1 cellular context compared by ENCODE assay signal in the genomic region with DNA sequence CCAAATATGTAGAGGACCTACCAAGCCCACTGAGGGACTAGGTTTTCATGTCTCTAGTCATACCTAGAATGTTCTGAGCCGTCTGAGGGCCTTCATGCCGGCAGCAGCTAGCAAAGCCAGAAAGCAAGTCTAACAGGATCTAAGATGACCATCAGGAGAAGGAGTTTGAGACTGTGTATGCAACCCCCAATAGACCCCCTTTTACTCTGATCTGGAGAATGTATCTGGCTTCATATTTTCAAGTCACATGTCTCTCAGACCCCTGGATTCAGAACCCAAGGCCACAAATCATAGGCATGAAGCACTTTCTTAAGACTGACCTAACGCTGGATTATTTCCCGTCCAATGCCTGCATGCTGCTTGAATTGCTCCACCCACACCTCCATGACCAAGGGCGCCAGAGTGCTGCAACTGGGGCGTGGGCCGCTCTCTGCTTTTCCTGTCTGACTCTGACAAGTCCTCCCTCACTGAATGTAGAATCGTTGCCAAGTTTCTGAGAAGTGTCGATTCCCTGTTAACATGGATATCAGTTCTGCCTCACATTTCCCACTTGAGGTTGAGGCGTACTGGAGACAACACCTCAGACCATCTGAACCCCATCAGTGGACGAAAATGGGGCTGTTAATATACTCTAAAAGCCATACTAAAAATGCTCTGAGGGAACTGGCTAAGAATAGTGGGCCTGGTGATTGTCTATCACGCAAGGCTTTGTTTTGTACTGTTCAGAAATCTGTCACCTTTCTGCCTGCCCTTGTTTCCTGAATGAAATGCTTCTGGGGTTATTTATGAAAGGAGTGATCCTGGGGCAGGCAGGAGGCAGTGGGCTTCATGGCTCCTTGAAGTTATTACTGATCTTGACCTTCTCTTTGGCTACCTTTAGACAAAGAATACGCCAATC.
TF ChIP-seq lines count a peak whose summit lies in the region.

No MANE protein-coding gene starts in this region.

TF ChIP-seq in K562, 482 proteins besides CTCF, POLR2A, EP300 and RAD21 (continued from another document and continues in another):
- TF ChIP-seq, protein P1, sequence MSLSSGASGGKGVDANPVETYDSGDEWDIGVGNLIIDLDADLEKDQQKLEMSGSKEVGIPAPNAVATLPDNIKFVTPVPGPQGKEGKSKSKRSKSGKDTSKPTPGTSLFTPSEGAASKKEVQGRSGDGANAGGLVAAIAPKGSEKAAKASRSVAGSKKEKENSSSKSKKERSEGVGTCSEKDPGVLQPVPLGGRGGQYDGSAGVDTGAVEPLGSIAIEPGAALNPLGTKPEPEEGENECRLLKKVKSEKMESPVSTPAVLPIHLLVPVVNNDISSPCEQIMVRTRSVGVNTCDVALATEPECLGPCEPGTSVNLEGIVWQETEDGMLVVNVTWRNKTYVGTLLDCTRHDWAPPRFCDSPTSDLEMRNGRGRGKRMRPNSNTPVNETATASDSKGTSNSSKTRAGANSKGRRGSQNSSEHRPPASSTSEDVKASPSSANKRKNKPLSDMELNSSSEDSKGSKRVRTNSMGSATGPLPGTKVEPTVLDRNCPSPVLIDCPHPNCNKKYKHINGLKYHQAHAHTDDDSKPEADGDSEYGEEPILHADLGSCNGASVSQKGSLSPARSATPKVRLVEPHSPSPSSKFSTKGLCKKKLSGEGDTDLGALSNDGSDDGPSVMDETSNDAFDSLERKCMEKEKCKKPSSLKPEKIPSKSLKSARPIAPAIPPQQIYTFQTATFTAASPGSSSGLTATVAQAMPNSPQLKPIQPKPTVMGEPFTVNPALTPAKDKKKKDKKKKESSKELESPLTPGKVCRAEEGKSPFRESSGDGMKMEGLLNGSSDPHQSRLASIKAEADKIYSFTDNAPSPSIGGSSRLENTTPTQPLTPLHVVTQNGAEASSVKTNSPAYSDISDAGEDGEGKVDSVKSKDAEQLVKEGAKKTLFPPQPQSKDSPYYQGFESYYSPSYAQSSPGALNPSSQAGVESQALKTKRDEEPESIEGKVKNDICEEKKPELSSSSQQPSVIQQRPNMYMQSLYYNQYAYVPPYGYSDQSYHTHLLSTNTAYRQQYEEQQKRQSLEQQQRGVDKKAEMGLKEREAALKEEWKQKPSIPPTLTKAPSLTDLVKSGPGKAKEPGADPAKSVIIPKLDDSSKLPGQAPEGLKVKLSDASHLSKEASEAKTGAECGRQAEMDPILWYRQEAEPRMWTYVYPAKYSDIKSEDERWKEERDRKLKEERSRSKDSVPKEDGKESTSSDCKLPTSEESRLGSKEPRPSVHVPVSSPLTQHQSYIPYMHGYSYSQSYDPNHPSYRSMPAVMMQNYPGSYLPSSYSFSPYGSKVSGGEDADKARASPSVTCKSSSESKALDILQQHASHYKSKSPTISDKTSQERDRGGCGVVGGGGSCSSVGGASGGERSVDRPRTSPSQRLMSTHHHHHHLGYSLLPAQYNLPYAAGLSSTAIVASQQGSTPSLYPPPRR (CRISPR knock-in tag; IDR thresholded peaks at IDR 0.05; ENCODE audit: borderline replicate concordance), result no peak
- TF ChIP-seq, protein P2, sequence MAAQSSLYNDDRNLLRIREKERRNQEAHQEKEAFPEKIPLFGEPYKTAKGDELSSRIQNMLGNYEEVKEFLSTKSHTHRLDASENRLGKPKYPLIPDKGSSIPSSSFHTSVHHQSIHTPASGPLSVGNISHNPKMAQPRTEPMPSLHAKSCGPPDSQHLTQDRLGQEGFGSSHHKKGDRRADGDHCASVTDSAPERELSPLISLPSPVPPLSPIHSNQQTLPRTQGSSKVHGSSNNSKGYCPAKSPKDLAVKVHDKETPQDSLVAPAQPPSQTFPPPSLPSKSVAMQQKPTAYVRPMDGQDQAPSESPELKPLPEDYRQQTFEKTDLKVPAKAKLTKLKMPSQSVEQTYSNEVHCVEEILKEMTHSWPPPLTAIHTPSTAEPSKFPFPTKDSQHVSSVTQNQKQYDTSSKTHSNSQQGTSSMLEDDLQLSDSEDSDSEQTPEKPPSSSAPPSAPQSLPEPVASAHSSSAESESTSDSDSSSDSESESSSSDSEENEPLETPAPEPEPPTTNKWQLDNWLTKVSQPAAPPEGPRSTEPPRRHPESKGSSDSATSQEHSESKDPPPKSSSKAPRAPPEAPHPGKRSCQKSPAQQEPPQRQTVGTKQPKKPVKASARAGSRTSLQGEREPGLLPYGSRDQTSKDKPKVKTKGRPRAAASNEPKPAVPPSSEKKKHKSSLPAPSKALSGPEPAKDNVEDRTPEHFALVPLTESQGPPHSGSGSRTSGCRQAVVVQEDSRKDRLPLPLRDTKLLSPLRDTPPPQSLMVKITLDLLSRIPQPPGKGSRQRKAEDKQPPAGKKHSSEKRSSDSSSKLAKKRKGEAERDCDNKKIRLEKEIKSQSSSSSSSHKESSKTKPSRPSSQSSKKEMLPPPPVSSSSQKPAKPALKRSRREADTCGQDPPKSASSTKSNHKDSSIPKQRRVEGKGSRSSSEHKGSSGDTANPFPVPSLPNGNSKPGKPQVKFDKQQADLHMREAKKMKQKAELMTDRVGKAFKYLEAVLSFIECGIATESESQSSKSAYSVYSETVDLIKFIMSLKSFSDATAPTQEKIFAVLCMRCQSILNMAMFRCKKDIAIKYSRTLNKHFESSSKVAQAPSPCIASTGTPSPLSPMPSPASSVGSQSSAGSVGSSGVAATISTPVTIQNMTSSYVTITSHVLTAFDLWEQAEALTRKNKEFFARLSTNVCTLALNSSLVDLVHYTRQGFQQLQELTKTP (IDR thresholded peaks at IDR 0.05; ENCODE audit: low read depth in 1 of 2, partially characterized antibody in 2 of 2), result no peak
- no peak for TF ChIP-seq EZH2 (IDR thresholded peaks at IDR 0.05; ENCODE audit: borderline replicate concordance, low read depth, low read length)
- TF ChIP-seq, protein P3, sequence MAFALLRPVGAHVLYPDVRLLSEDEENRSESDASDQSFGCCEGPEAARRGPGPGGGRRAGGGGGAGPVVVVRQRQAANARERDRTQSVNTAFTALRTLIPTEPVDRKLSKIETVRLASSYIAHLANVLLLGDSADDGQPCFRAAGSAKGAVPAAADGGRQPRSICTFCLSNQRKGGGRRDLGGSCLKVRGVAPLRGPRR (CRISPR knock-in tag; IDR thresholded peaks at IDR 0.05), result no peak
- no peak for TF ChIP-seq ZNF140 (CRISPR knock-in tag; IDR thresholded peaks at IDR 0.05)
- TF ChIP-seq ZKSCAN3 (CRISPR knock-in tag; IDR thresholded peaks at IDR 0.05), result no peak
- no peak for TF ChIP-seq FOSL1 (tag; conservative IDR thresholded peaks at IDR 0.05)
- TF ChIP-seq ZNF77 (CRISPR knock-in tag; IDR thresholded peaks at IDR 0.05), result no peak
- TF ChIP-seq HIVEP1 (CRISPR knock-in tag; IDR thresholded peaks at IDR 0.05), result no peak
- TF ChIP-seq PCBP1 (IDR thresholded peaks at IDR 0.05; ENCODE audit: low read depth, low read length, poor library complexity, severe bottlenecking), result no peak
- TF ChIP-seq TRIM28 (IDR thresholded peaks at IDR 0.05), result no peak
- TF ChIP-seq, protein P4, sequence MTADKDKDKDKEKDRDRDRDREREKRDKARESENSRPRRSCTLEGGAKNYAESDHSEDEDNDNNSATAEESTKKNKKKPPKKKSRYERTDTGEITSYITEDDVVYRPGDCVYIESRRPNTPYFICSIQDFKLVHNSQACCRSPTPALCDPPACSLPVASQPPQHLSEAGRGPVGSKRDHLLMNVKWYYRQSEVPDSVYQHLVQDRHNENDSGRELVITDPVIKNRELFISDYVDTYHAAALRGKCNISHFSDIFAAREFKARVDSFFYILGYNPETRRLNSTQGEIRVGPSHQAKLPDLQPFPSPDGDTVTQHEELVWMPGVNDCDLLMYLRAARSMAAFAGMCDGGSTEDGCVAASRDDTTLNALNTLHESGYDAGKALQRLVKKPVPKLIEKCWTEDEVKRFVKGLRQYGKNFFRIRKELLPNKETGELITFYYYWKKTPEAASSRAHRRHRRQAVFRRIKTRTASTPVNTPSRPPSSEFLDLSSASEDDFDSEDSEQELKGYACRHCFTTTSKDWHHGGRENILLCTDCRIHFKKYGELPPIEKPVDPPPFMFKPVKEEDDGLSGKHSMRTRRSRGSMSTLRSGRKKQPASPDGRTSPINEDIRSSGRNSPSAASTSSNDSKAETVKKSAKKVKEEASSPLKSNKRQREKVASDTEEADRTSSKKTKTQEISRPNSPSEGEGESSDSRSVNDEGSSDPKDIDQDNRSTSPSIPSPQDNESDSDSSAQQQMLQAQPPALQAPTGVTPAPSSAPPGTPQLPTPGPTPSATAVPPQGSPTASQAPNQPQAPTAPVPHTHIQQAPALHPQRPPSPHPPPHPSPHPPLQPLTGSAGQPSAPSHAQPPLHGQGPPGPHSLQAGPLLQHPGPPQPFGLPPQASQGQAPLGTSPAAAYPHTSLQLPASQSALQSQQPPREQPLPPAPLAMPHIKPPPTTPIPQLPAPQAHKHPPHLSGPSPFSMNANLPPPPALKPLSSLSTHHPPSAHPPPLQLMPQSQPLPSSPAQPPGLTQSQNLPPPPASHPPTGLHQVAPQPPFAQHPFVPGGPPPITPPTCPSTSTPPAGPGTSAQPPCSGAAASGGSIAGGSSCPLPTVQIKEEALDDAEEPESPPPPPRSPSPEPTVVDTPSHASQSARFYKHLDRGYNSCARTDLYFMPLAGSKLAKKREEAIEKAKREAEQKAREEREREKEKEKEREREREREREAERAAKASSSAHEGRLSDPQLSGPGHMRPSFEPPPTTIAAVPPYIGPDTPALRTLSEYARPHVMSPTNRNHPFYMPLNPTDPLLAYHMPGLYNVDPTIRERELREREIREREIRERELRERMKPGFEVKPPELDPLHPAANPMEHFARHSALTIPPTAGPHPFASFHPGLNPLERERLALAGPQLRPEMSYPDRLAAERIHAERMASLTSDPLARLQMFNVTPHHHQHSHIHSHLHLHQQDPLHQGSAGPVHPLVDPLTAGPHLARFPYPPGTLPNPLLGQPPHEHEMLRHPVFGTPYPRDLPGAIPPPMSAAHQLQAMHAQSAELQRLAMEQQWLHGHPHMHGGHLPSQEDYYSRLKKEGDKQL (CRISPR knock-in tag; IDR thresholded peaks at IDR 0.05; ENCODE audit: borderline replicate concordance), result no peak
- TF ChIP-seq MAZ (CRISPR knock-in tag; conservative IDR thresholded peaks at IDR 0.05 in 1 of 2, IDR thresholded peaks at IDR 0.05 in 1 of 2), result 0 out of 4 replicates have a peak, but pooled peaks of 1 of the 2 experiments have one; percentile 25
- TF ChIP-seq, protein P5, sequence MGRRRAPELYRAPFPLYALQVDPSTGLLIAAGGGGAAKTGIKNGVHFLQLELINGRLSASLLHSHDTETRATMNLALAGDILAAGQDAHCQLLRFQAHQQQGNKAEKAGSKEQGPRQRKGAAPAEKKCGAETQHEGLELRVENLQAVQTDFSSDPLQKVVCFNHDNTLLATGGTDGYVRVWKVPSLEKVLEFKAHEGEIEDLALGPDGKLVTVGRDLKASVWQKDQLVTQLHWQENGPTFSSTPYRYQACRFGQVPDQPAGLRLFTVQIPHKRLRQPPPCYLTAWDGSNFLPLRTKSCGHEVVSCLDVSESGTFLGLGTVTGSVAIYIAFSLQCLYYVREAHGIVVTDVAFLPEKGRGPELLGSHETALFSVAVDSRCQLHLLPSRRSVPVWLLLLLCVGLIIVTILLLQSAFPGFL (CRISPR knock-in tag; IDR thresholded peaks at IDR 0.05), result no peak
- TF ChIP-seq KLF6 (CRISPR knock-in tag; IDR thresholded peaks at IDR 0.05; ENCODE audit: borderline replicate concordance), result no peak
- TF ChIP-seq ZNF121 (CRISPR knock-in tag; conservative IDR thresholded peaks at IDR 0.05), result no peak
- peak; percentile 47 for TF ChIP-seq TCF3 (CRISPR knock-in tag; IDR thresholded peaks at IDR 0.05)
- TF ChIP-seq HNRNPK (IDR thresholded peaks at IDR 0.05; ENCODE audit: low read depth, low read length, poor library complexity, severe bottlenecking), result no peak
- TF ChIP-seq NR2C1 (IDR thresholded peaks at IDR 0.05), result no peak
- no peak for TF ChIP-seq NR2C1 (tag; IDR thresholded peaks at IDR 0.05)
- no peak for TF ChIP-seq ZBTB1 (CRISPR knock-in tag; IDR thresholded peaks at IDR 0.05; ENCODE audit: borderline replicate concordance, low read depth)
- no peak for TF ChIP-seq HDAC6 (IDR thresholded peaks at IDR 0.05; ENCODE audit: low read depth, low read length)
- no peak for TF ChIP-seq TGIF2 (CRISPR knock-in tag; IDR thresholded peaks at IDR 0.05)
- TF ChIP-seq, protein P6, sequence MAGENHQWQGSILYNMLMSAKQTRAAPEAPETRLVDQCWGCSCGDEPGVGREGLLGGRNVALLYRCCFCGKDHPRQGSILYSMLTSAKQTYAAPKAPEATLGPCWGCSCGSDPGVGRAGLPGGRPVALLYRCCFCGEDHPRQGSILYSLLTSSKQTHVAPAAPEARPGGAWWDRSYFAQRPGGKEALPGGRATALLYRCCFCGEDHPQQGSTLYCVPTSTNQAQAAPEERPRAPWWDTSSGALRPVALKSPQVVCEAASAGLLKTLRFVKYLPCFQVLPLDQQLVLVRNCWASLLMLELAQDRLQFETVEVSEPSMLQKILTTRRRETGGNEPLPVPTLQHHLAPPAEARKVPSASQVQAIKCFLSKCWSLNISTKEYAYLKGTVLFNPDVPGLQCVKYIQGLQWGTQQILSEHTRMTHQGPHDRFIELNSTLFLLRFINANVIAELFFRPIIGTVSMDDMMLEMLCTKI (IDR thresholded peaks at IDR 0.05; ENCODE audit: partially characterized antibody), result no peak
- TF ChIP-seq BRF1 (IDR thresholded peaks at IDR 0.05; ENCODE audit: borderline replicate concordance, extremely low read depth, insufficient read length), result no peak
